Comparison of ENCODE assay signal across 7 cellular contexts in genomic region chr12:77005699-77006098, GRCh38. TPM values are rescaled to one million over a fixed set of nuclear protein-coding genes. Genes with fewer than 3 reads are reported as not detected.
"Had no signal": no experiment of that assay in that cellular context is flagged by ENCODE, and none has a peak within 500 bp of the region (broad histone marks: within the 10 kb centered on the region; RNA-seq: fewer than 3 reads in every experiment).

No MANE protein-coding gene starts in this region.

- H3K36me3 Mint-ChIP-seq: IgD-negative memory B cell had no signal

- ATAC-seq: HepG2 had no signal

- H2AFZ ChIP-seq: GM23248 had no signal

- DNase-seq: GM23248, H9, HCEC 1CT, KBM-7 had no signal

- H3K9me3 Mint-ChIP-seq: H9 had no signal

- H3K9ac ChIP-seq: GM23248 had no signal

- H3K4me3 ChIP-seq: GM23248 had no signal

- H3K4me3 Mint-ChIP-seq: H9, IgD-negative memory B cell had no signal

- H3K27ac Mint-ChIP-seq: IgD-negative memory B cell had no signal

- H3K27ac ChIP-seq: GM23248, HL-60 had no signal

RNA-seq across cellular contexts. Expression of gene E2F7, which starts 59.7 kb away (rescaled TPM):
- polyA plus RNA-seq: IgD-negative memory B cell had no signal
